ENCODE assay signal across 1 cellular context in genomic region chr20:31711416-31712111, GRCh38.
TF ChIP-seq lines count a peak whose summit lies in the region.

No MANE protein-coding gene starts in this region.

TF ChIP-seq in HepG2, 621 proteins besides CTCF, POLR2A, EP300 and RAD21 (continued from another document and continues in another):
- no peak for TF ChIP-seq ZBTB4 (CRISPR knock-in tag; IDR thresholded peaks at IDR 0.05; ENCODE audit: borderline replicate concordance)
- no peak for TF ChIP-seq ZNF333 (CRISPR knock-in tag; IDR thresholded peaks at IDR 0.05; ENCODE audit: borderline replicate concordance)
- TF ChIP-seq ZBTB34 (CRISPR knock-in tag; IDR thresholded peaks at IDR 0.05), result no peak
- peak; percentile 13; the same call in 1 of the 2 replicates for TF ChIP-seq ZMYM4 (CRISPR knock-in tag; IDR thresholded peaks at IDR 0.05)
- TF ChIP-seq POGK (CRISPR knock-in tag; conservative IDR thresholded peaks at IDR 0.05), result peak; percentile 35; the same call in 1 of the 2 replicates
- no peak for TF ChIP-seq ZNF550 (CRISPR knock-in tag; IDR thresholded peaks at IDR 0.05; ENCODE audit: borderline replicate concordance)
- no peak for TF ChIP-seq ZNF615 (CRISPR knock-in tag; IDR thresholded peaks at IDR 0.05; ENCODE audit: borderline replicate concordance)
- peak; percentile 98 for TF ChIP-seq SSRP1 (CRISPR knock-in tag; IDR thresholded peaks at IDR 0.05)
- no peak for TF ChIP-seq ZBTB1 (CRISPR knock-in tag; IDR thresholded peaks at IDR 0.05; ENCODE audit: borderline replicate concordance)
- no peak; the same call in 1 of the 2 replicates for TF ChIP-seq TFDP1 (CRISPR knock-in tag; IDR thresholded peaks at IDR 0.05; ENCODE audit: borderline replicate concordance)
- TF ChIP-seq HCFC1 (IDR thresholded peaks at IDR 0.05; ENCODE audit: low read depth, low read length), result no peak
- TF ChIP-seq HNF4A (CRISPR knock-in tag; IDR thresholded peaks at IDR 0.05), result peak; percentile 49
- TF ChIP-seq ZNF44 (CRISPR knock-in tag; IDR thresholded peaks at IDR 0.05), result no peak
- no peak for TF ChIP-seq RNF219 (CRISPR knock-in tag; IDR thresholded peaks at IDR 0.05)
- no peak for TF ChIP-seq ARNT (IDR thresholded peaks at IDR 0.05)
- peak; percentile 69; the same call in 1 of the 2 replicates for TF ChIP-seq FOXO1 (CRISPR knock-in tag; IDR thresholded peaks at IDR 0.05)
- TF ChIP-seq ADNP (CRISPR knock-in tag; IDR thresholded peaks at IDR 0.05), result no peak
- no peak for TF ChIP-seq MAF1 (CRISPR knock-in tag; IDR thresholded peaks at IDR 0.05; ENCODE audit: borderline replicate concordance)
- 0 out of 2 replicates have a peak, but pooled peaks have one; percentile 39 for TF ChIP-seq HOXD1 (CRISPR knock-in tag; IDR thresholded peaks at IDR 0.05)
- no peak for TF ChIP-seq ZFP41 (CRISPR knock-in tag; IDR thresholded peaks at IDR 0.05; ENCODE audit: borderline replicate concordance)
- no peak for TF ChIP-seq HBP1 (CRISPR knock-in tag; IDR thresholded peaks at IDR 0.05; ENCODE audit: low read depth)
- no peak for TF ChIP-seq KDM5B (CRISPR knock-in tag; IDR thresholded peaks at IDR 0.05; ENCODE audit: borderline replicate concordance)
- TF ChIP-seq ZNF160 (CRISPR knock-in tag; IDR thresholded peaks at IDR 0.05), result no peak
- no peak for TF ChIP-seq ZNF567 (CRISPR knock-in tag; IDR thresholded peaks at IDR 0.05; ENCODE audit: borderline replicate concordance)
- TF ChIP-seq ZNF841 (CRISPR knock-in tag; IDR thresholded peaks at IDR 0.05; ENCODE audit: borderline replicate concordance), result no peak
- peak; percentile 63 for TF ChIP-seq CBFB (CRISPR knock-in tag; IDR thresholded peaks at IDR 0.05)
- no peak for TF ChIP-seq SIN3A (IDR thresholded peaks at IDR 0.05; ENCODE audit: borderline replicate concordance, low read depth, low read length)
- TF ChIP-seq PRPF4 (IDR thresholded peaks at IDR 0.05; ENCODE audit: low read depth, low read length, poor library complexity, severe bottlenecking), result no peak
- TF ChIP-seq CREBL2 (CRISPR knock-in tag; IDR thresholded peaks at IDR 0.05; ENCODE audit: borderline replicate concordance), result no peak
- peak; percentile 62 for TF ChIP-seq TBL1XR1 (IDR thresholded peaks at IDR 0.05; ENCODE audit: borderline replicate concordance, low read length, partially characterized antibody)
- TF ChIP-seq ZBTB7A (CRISPR knock-in tag; IDR thresholded peaks at IDR 0.05), result no peak
- TF ChIP-seq PAWR (CRISPR knock-in tag; IDR thresholded peaks at IDR 0.05; ENCODE audit: borderline replicate concordance), result no peak
- no peak for TF ChIP-seq KDM4B (CRISPR knock-in tag; IDR thresholded peaks at IDR 0.05)
- TF ChIP-seq E2F2 (CRISPR knock-in tag; IDR thresholded peaks at IDR 0.05; ENCODE audit: borderline replicate concordance), result no peak
- TF ChIP-seq PRDM4 (CRISPR knock-in tag; IDR thresholded peaks at IDR 0.05; ENCODE audit: borderline replicate concordance), result no peak
- TF ChIP-seq ZNF275 (CRISPR knock-in tag; IDR thresholded peaks at IDR 0.05; ENCODE audit: borderline replicate concordance), result no peak
- peak; percentile 70; the same call in 1 of the 2 replicates for TF ChIP-seq ZNF331 (CRISPR knock-in tag; IDR thresholded peaks at IDR 0.05)
- no peak for TF ChIP-seq SP1 (IDR thresholded peaks at IDR 0.05)
- TF ChIP-seq SP1 (CRISPR knock-in tag; IDR thresholded peaks at IDR 0.05), result no peak
- no peak for TF ChIP-seq ZSCAN31 (CRISPR knock-in tag; IDR thresholded peaks at IDR 0.05; ENCODE audit: low read depth)
- TF ChIP-seq JUND (CRISPR knock-in tag; IDR thresholded peaks at IDR 0.05), result no peak
- TF ChIP-seq LBX2 (CRISPR knock-in tag; IDR thresholded peaks at IDR 0.05; ENCODE audit: borderline replicate concordance), result no peak
